ENCODE assay signal across 24 cellular contexts in the genomic region with DNA sequence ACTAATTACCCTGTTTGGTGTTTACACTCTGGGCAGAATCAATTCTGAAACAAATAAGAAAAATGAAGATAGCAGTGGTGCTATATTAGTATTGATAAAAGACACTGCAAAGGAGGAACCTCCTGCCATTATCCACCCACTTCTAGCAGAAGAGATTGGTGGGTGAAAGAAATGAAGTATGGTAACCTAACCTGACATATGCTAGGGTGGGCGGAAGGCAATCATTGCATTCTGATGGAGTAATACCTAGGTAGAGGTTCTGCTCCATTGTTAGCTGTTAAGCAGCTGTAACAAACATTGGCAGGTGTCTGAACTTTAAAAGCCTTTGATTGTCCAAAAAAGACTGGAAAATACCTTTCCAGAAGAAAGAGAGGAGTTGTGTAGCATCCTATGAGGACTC.
"Had no signal": no experiment of that assay in that cellular context is flagged by ENCODE, and none has a peak within 500 bp of the region (broad histone marks: within the 10 kb centered on the region; RNA-seq: fewer than 3 reads in every experiment).

No MANE protein-coding gene starts in this region.

- H3K36me3 Mint-ChIP-seq: natural killer cell, WTC11 had no signal

- DNase-seq: activated CD4-positive, alpha-beta memory T cell treated with anti-CD3 and anti-CD28 coated beads, Interleukin-2, amount 10 ng/mL, durations not matched to agents 7 days and 5 days; activated naive CD8-positive, alpha-beta T cell treated with anti-CD3 and anti-CD28 coated beads, Interleukin-2, amount 10 ng/mL, durations not matched to agents 7 days and 5 days; activated T-cell treated with anti-CD3 and anti-CD28 coated beads, Interleukin-2, amount 50 U/mL, for 4 hours; amygdala; colonic mucosa; dorsolateral prefrontal cortex; effector memory CD8-positive, alpha-beta T cell; gastrocnemius medialis; hypothalamus; left ventricle myocardium inferior; natural killer cell; ovary; psoas muscle; right cardiac atrium; stimulated activated CD4-positive, alpha-beta T cell treated with anti-CD3 and anti-CD28 coated beads, Interleukin-12 subunit alpha, Interleukin-12 subunit beta, amount 100 ng/mL, for 4 hours; stimulated activated CD4-positive, alpha-beta T cell treated with anti-CD3 and anti-CD28 coated beads, Interleukin-4, amount 100 ng/mL, for 4 hours; stomach; T1000; trophoblast cell; uterus had no signal

- H3K9me3 ChIP-seq: colonic mucosa, gastrocnemius medialis, left ventricle myocardium inferior, ovary, psoas muscle, stomach, suprapubic skin, uterus had no signal

- H3K36me3 ChIP-seq: colonic mucosa, gastrocnemius medialis, left ventricle myocardium inferior, ovary, stomach, suprapubic skin, uterus had no signal

- H3K27ac ChIP-seq: colonic mucosa, dorsolateral prefrontal cortex, gastrocnemius medialis, left ventricle myocardium inferior, ovary, psoas muscle, stomach, suprapubic skin, uterus had no signal

- H3K27me3 ChIP-seq: colonic mucosa, gastrocnemius medialis, ovary, suprapubic skin, uterus had no signal

- H3K4me1 ChIP-seq: colonic mucosa, gastrocnemius medialis, psoas muscle, uterus had no signal

- H3K27me3 Mint-ChIP-seq: activated naive CD8-positive, alpha-beta T cell treated with anti-CD3 and anti-CD28 coated beads, Interleukin-2, amount 10 ng/mL, durations not matched to agents 7 days and 5 days had no signal

- H3K4me3 ChIP-seq: colonic mucosa, dorsolateral prefrontal cortex, gastrocnemius medialis, left ventricle myocardium inferior, ovary, psoas muscle, stomach, suprapubic skin, uterus had no signal

- ATAC-seq: activated T-cell treated with anti-CD3 and anti-CD28 coated beads, Interleukin-2, amount 50 U/mL, for 4 hours; effector memory CD8-positive, alpha-beta T cell; esophagus mucosa; gastrocnemius medialis; natural killer cell; psoas muscle; right cardiac atrium had no signal

- H3K4me3 Mint-ChIP-seq: activated CD4-positive, alpha-beta memory T cell treated with anti-CD3 and anti-CD28 coated beads, Interleukin-2, amount 10 ng/mL, durations not matched to agents 7 days and 5 days; activated T-cell treated with anti-CD3 and anti-CD28 coated beads, Interleukin-2, amount 50 U/mL, for 4 hours; effector memory CD8-positive, alpha-beta T cell; natural killer cell; T-helper 1 cell treated with Interleukin-12 subunit alpha and Interleukin-12 subunit beta and Interleukin-4 antibody, amounts not matched to agents 30 μg/mL and 1 μg/mL, for 36 hours; WTC11 had no signal

- H3K27ac Mint-ChIP-seq: activated CD4-positive, alpha-beta memory T cell treated with anti-CD3 and anti-CD28 coated beads, Interleukin-2, amount 10 ng/mL, durations not matched to agents 7 days and 5 days; effector memory CD8-positive, alpha-beta T cell; natural killer cell; WTC11 had no signal

- H3K9me3 Mint-ChIP-seq: activated CD4-positive, alpha-beta memory T cell treated with anti-CD3 and anti-CD28 coated beads, Interleukin-2, amount 10 ng/mL, durations not matched to agents 7 days and 5 days; activated T-cell treated with anti-CD3 and anti-CD28 coated beads, Interleukin-2, amount 50 U/mL, for 4 hours; effector memory CD8-positive, alpha-beta T cell; natural killer cell; T-helper 1 cell treated with Interleukin-12 subunit alpha and Interleukin-12 subunit beta and Interleukin-4 antibody, amounts not matched to agents 30 μg/mL and 1 μg/mL, for 36 hours; WTC11 had no signal
